1 cellular context compared by ENCODE assay signal in the genomic region with DNA sequence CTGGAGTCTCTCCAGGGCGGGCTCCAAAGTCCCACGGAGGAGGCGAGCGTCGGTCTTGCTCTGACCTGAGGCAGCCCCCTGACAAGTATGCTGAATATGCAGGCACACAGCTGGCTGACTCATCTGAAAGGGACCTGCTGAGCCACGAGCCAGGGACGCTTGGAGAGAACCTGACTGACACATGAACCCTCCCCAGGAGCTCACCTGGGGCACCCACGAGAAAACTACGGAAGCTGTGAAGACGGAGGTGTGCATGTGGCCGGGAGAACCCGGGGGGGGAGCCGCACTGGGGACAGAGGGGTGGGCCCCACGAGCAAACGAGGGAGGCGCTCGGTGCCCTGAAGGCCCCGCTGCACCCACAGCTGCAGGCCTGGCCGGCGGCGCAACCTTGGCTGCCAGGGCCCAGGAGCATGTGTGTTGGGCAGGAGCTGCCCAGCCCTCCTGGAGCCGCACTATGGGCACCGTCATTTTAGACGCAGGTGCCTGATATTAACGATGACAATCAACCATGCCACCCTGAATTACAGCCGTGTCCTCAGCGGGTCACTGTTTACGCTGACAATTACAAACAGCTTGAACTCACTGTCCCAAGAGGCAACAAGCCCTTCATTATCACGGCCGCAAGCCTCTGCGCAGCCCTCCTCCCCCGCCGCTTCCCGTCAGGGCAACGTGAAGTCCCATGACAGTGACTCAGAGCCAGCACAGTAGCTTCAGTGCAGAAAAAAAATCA.
TF ChIP-seq lines count a peak whose summit lies in the region.

No MANE protein-coding gene starts in this region.

TF ChIP-seq in H1, 55 proteins besides CTCF, POLR2A, EP300 and RAD21:
- peak; percentile 87 for TF ChIP-seq TEAD4 (IDR thresholded peaks at IDR 0.05; ENCODE audit: low read depth, low read length)
- TF ChIP-seq MAX (IDR thresholded peaks at IDR 0.05), result peak; percentile 10; the same call in 1 of the 2 replicates
- 0 out of 4 replicates have a peak, but pooled peaks have one; percentile 31 to 33 for TF ChIP-seq HDAC2 (IDR thresholded peaks at IDR 0.05; ENCODE audit: borderline replicate concordance in 1 of 2, low read depth in 2 of 2, low read length in 2 of 2)
- TF ChIP-seq NRF1 (IDR thresholded peaks at IDR 0.05; ENCODE audit: low read depth, low read length), result no peak
- TF ChIP-seq BCL11A (IDR thresholded peaks at IDR 0.05; ENCODE audit: low read depth in 2 of 2, low read length in 2 of 2), result no peak
- 0 out of 2 replicates have a peak, but pooled peaks have one; percentile 20 for TF ChIP-seq CREB1 (IDR thresholded peaks at IDR 0.05)
- no peak for TF ChIP-seq CEBPB (IDR thresholded peaks at IDR 0.05; ENCODE audit: low read depth, low read length)
- TF ChIP-seq JUN (IDR thresholded peaks at IDR 0.05; ENCODE audit: low read depth, low read length), result no peak
- TF ChIP-seq JUND (IDR thresholded peaks at IDR 0.05; ENCODE audit: low read length), result peak; percentile 73; the same call in 1 of the 2 replicates
- no peak for TF ChIP-seq TBP (IDR thresholded peaks at IDR 0.05; ENCODE audit: low read depth, low read length)
- peak; percentile 53 to 74; a peak in 1 of 4 replicates for TF ChIP-seq SIN3A (conservative IDR thresholded peaks at IDR 0.05 in 1 of 2, IDR thresholded peaks at IDR 0.05 in 1 of 2; ENCODE audit: low read depth in 1 of 2, low read length in 2 of 2)
TF ChIP-seq in H1: peak in this region for 6.
